10 cellular contexts compared by ENCODE assay signal in the genomic region with DNA sequence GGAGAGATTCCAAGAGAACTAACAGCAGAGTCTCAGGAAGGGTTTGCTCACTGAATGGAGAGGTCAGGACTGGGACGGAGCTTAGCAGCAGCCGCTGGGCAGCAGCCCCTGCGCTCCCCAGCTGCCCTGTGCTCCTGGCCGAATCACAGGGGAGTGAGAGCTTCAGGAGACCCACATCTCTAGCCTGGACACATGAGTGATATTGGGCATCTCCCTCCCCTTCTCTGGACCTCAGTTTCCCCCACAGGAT. TPM values are rescaled to one million over a fixed set of nuclear protein-coding genes. Genes with fewer than 3 reads are reported as not detected.
DNase-seq lines count a peak whose midpoint lies in the region; ATAC-seq, FAIRE-seq and TF ChIP-seq lines count a peak whose summit lies in the region.
"Had no signal": no experiment of that assay in that cellular context is flagged by ENCODE, and none has a peak within 500 bp of the region (broad histone marks: within the 10 kb centered on the region; RNA-seq: fewer than 3 reads in every experiment).

No MANE protein-coding gene starts in this region.

- peaks cover 19% of the 10 kb centered on the region for H3K27me3 ChIP-seq in CD4-positive, alpha-beta memory T cell (ENCODE audit: insufficient read depth, low read length)
- H3K27me3 ChIP-seq in pancreas (no peaks in the 10 kb centered on the region), SJCRH30 (peaks cover 4% of the 10 kb centered on the region; the same call in 1 of the 2 replicates)

- H3K9me3 ChIP-seq in CD4-positive, alpha-beta memory T cell (ENCODE audit: control insufficient read depth in 1 of 2, low read length in 2 of 2), result no peaks in the 10 kb centered on the region
- H3K9me3 ChIP-seq in pancreas (no peaks in the 10 kb centered on the region), SJCRH30 (replicated peaks) (peaks cover 4% of the 10 kb centered on the region)

- peaks cover 12% of the 10 kb centered on the region for H3K4me1 ChIP-seq in CD4-positive, alpha-beta memory T cell (ENCODE audit: insufficient read depth, low read length)
- H3K4me1 ChIP-seq in pancreas (no peaks in the 10 kb centered on the region), SJCRH30 (no peaks in the 10 kb centered on the region)

- no peaks in the 10 kb centered on the region for H3K36me3 Mint-ChIP-seq in CD4-positive, alpha-beta memory T cell
- no peaks in the 10 kb centered on the region for H3K36me3 Mint-ChIP-seq in T-cell

- no peak for FAIRE-seq in pancreas (lab: Jason Lieb, UNC)

- POLR2A ChIA-PET in CD4-positive, alpha-beta memory T cell (lab: Charles Lee; ENCODE audit: partially characterized antibody), result interaction anchor here (1.1 kb wide), 1 partner anchor 40 kb away, joined by 5 read pairs; a partner anchor contains a TSS
- POLR2A ChIA-PET in T-cell (lab: Charles Lee), result no interaction called here

- TF ChIP-seq CTCF in fibroblast of pulmonary artery (IDR thresholded peaks at IDR 0.05; ENCODE audit: low read length, missing control alignments), result no peak
- no peak for TF ChIP-seq CTCF in pancreas (IDR thresholded peaks at IDR 0.05)

- no peak overlapping the region for H3K27ac ChIP-seq in CD4-positive, alpha-beta memory T cell (ENCODE audit: low read depth, low read length)
- no peak overlapping the region for H3K27ac ChIP-seq in pancreas
- H3K27ac ChIP-seq in SJCRH30, result no peak overlapping the region

- H3K36me3 ChIP-seq in CD4-positive, alpha-beta memory T cell (ENCODE audit: insufficient read depth, low read length), result no peaks in the 10 kb centered on the region
- no peaks in the 10 kb centered on the region for H3K36me3 ChIP-seq in pancreas
- H3K36me3 ChIP-seq in SJCRH30, result no peaks in the 10 kb centered on the region

- peak overlapping the region in 1 of 2 donors; percentile 9 for H3K4me3 ChIP-seq in CD4-positive, alpha-beta memory T cell (ENCODE audit: low read length in 2 of 2)
- H3K4me3 ChIP-seq in fibroblast of pulmonary artery (replicated peaks; ENCODE audit: low read depth, low read length) (peak overlapping the region; percentile 51), pancreas (peak overlapping the region in 3 of 4 donors; percentile 37 to 59 (median 40)), SJCRH30 (no peak overlapping the region)

- intact Hi-C loops in CD4-positive, alpha-beta memory T cell (cut with micrococcal nuclease), result loop anchor here (5.0 kb wide), 1 partner anchor 40 kb away; a partner anchor contains a TSS
- intact Hi-C loops in pancreas (cut with DNase I), result no loop called here

- H3K27me3 Mint-ChIP-seq in CD4-positive, alpha-beta memory T cell, result peaks cover 30 to 32% of the 10 kb centered on the region in 2 donors
- peaks cover 32 to 44% of the 10 kb centered on the region in 2 donors for H3K27me3 Mint-ChIP-seq in T-cell

- CTCF ChIA-PET in CD4-positive, alpha-beta memory T cell (lab: Charles Lee; ENCODE audit: partially characterized antibody), result interaction anchor here (1.6 kb wide), 1 partner anchor 9 kb away, joined by 3 read pairs; no protein-coding TSS in a partner anchor
- CTCF ChIA-PET in T-cell (lab: Charles Lee), result no interaction called here

- peak overlapping the region; percentile 58 to 83 (median 71) for H3K4me3 Mint-ChIP-seq in CD4-positive, alpha-beta memory T cell
- peak overlapping the region; percentile 59 to 72 (median 71) for H3K4me3 Mint-ChIP-seq in T-cell

- ATAC-seq in T-cell (replicated peaks in 1 of 4) (no peak), pancreas (no peak), HG02642 (IDR thresholded peaks at IDR 0.05; ENCODE audit: poor library complexity, unreplicated experiment) (no peak), GM21515 (IDR thresholded peaks at IDR 0.05; ENCODE audit: unreplicated experiment) (no peak)

- no peak for DNase-seq in CD4-positive, alpha-beta memory T cell
- DNase-seq in T-cell (no peak), fibroblast of pulmonary artery (ENCODE audit: low read depth) (no peak), pancreas (no peak), GDM1 (lab: John Stamatoyannopoulos, UW) (no peak), SJCRH30 (no peak)
- DNase-seq: SHP77; stimulated activated CD4-positive, alpha-beta T cell treated with anti-CD3 and anti-CD28 coated beads, Interleukin-12 subunit alpha, Interleukin-12 subunit beta, amount 100 ng/mL, for 4 hours had no signal

- peaks cover 5 to 14% (median 10%) of the 10 kb centered on the region in 4 donors for H3K4me1 Mint-ChIP-seq in CD4-positive, alpha-beta memory T cell
- H3K4me1 Mint-ChIP-seq in T-cell, result peaks cover 5 to 13% (median 12%) of the 10 kb centered on the region in 3 donors

- H3K27ac Mint-ChIP-seq in CD4-positive, alpha-beta memory T cell, result no peak overlapping the region
- no peak overlapping the region for H3K27ac Mint-ChIP-seq in T-cell

- WGBS in pancreas, 2 donors, result 12 to 30% methylated on average over 4 of the region's 4 CpGs

- H3K9me3 Mint-ChIP-seq in CD4-positive, alpha-beta memory T cell, result peaks cover 0 to 6% (median 1%) of the 10 kb centered on the region in 8 donors
- H3K9me3 Mint-ChIP-seq in T-cell, result peaks cover 0 to 4% (median 4%) of the 10 kb centered on the region in 3 donors

RNA-seq across cellular contexts. Expression of a gene that starts 0.5 kb away (rescaled TPM):
- total RNA-seq in CD4-positive, alpha-beta memory T cell, result not detected
- polyA plus RNA-seq in CD4-positive, alpha-beta memory T cell, result not detected
- total RNA-seq in T-cell, result under 1 TPM in 2 of 5 donors, not detected in 3; 0.23 to 0.28 TPM
- total RNA-seq in pancreas, result 1 to 10 TPM in 1 of 6 donors, under 1 TPM in 3, not detected in 2; 0.25 to 3.5 (median 0.52) TPM
- polyA plus RNA-seq in pancreas, result under 1 TPM; 0.23 to 0.54 TPM
- 0.15 and 0.40 TPM in 2 replicates for total RNA-seq in SJCRH30 (2014; rRNA removed; shearing (Covaris generic))

RNA-seq across cellular contexts. Expression of a gene that starts 22.1 kb away (rescaled TPM):
- 1 to 10 TPM; 5.5 to 5.7 TPM for total RNA-seq in CD4-positive, alpha-beta memory T cell
- 1 to 10 TPM; 2.3 to 2.5 TPM for polyA plus RNA-seq in CD4-positive, alpha-beta memory T cell
- total RNA-seq in T-cell (1 to 10 TPM; 3.7 to 5.7 (median 4.9) TPM), pancreas (1 to 10 TPM; 2.8 to 7.2 (median 3.8) TPM)
- polyA plus RNA-seq in pancreas, result 1 to 10 TPM; 2.6 to 5.2 TPM
- total RNA-seq in SJCRH30 (2014; rRNA removed; shearing (Covaris generic)), result 16.7 and 18.6 TPM in 2 replicates

RNA-seq across cellular contexts. Expression of a gene that starts 39.5 kb away (rescaled TPM):
- 10 to 100 TPM; 47.4 to 50.8 TPM for total RNA-seq in CD4-positive, alpha-beta memory T cell
- polyA plus RNA-seq in CD4-positive, alpha-beta memory T cell, result 100 to 1,000 TPM; 101 to 150 TPM
- total RNA-seq in T-cell (10 to 100 TPM; 35.3 to 41.1 (median 38.1) TPM), pancreas (100 to 1,000 TPM in 3 of 6 donors, 10 to 100 TPM in 3; 57.8 to 162 (median 98.7) TPM)
- 100 to 1,000 TPM in 1 of 2 donors, 10 to 100 TPM in 1; 60.0 to 163 TPM for polyA plus RNA-seq in pancreas
- 121 and 133 TPM in 2 replicates for total RNA-seq in SJCRH30 (2014; rRNA removed; shearing (Covaris generic))
